ENCODE assay signal across 2 cellular contexts in genomic region chr2:79453918-79454317, GRCh38.
A peak's percentile ranks its signal among the peaks of the same experiment; 100 is the strongest.
TF ChIP-seq lines count a peak whose summit lies in the region.

No MANE protein-coding gene starts in this region.

TF ChIP-seq in HepG2, 621 proteins besides CTCF, POLR2A, EP300 and RAD21:
- TF ChIP-seq MIER2 (CRISPR knock-in tag; IDR thresholded peaks at IDR 0.05) (peak; percentile 93), DMAP1 (CRISPR knock-in tag; IDR thresholded peaks at IDR 0.05) (no peak), ARID3A (IDR thresholded peaks at IDR 0.05; ENCODE audit: low read depth, low read length) (no peak), ZNF446 (CRISPR knock-in tag; IDR thresholded peaks at IDR 0.05) (no peak), SCMH1 (CRISPR knock-in tag; IDR thresholded peaks at IDR 0.05; ENCODE audit: borderline replicate concordance) (no peak), CENPBD1 (CRISPR knock-in tag; IDR thresholded peaks at IDR 0.05; ENCODE audit: borderline replicate concordance, low read depth) (no peak), FOXJ3 (CRISPR knock-in tag; IDR thresholded peaks at IDR 0.05; ENCODE audit: borderline replicate concordance) (no peak), ZNF747 (CRISPR knock-in tag; IDR thresholded peaks at IDR 0.05; ENCODE audit: borderline replicate concordance) (no peak), ZNF580 (CRISPR knock-in tag; IDR thresholded peaks at IDR 0.05; ENCODE audit: borderline replicate concordance, low read depth) (no peak), ZNF670 (CRISPR knock-in tag; IDR thresholded peaks at IDR 0.05; ENCODE audit: borderline replicate concordance) (no peak), ZBTB7A (CRISPR knock-in tag; IDR thresholded peaks at IDR 0.05) (no peak), CEBPG (CRISPR knock-in tag; IDR thresholded peaks at IDR 0.05) (no peak), EHMT2 (IDR thresholded peaks at IDR 0.05; ENCODE audit: borderline replicate concordance, low read depth, low read length) (peak; percentile 79; the same call in 1 of the 2 replicates), REST (IDR thresholded peaks at IDR 0.05; ENCODE audit: borderline replicate concordance in 1 of 2, low read depth in 1 of 2, low read length in 2 of 2) (peak; percentile 52 to 95), ZNF713 (CRISPR knock-in tag; IDR thresholded peaks at IDR 0.05) (no peak), SMARCE1 (IDR thresholded peaks at IDR 0.05; ENCODE audit: borderline replicate concordance) (no peak)

TF ChIP-seq in WTC11, 78 proteins besides CTCF, POLR2A, EP300 and RAD21:
- TF ChIP-seq NR3C1 (CRISPR knock-in tag; conservative IDR thresholded peaks at IDR 0.05; ENCODE audit: low read depth) (no peak), TCF7 (CRISPR knock-in tag; IDR thresholded peaks at IDR 0.05; ENCODE audit: low read depth) (no peak), CBFB (CRISPR knock-in tag; IDR thresholded peaks at IDR 0.05; ENCODE audit: low read depth) (no peak), MAX (CRISPR knock-in tag; IDR thresholded peaks at IDR 0.05) (no peak), STAT6 (CRISPR knock-in tag; conservative IDR thresholded peaks at IDR 0.05; ENCODE audit: low read depth) (no peak), ELF4 (CRISPR knock-in tag; IDR thresholded peaks at IDR 0.05; ENCODE audit: low read depth) (no peak), MXD4 (CRISPR knock-in tag; IDR thresholded peaks at IDR 0.05; ENCODE audit: borderline replicate concordance) (no peak), OVOL2 (CRISPR knock-in tag; IDR thresholded peaks at IDR 0.05; ENCODE audit: borderline replicate concordance) (no peak), ATF3 (CRISPR knock-in tag; conservative IDR thresholded peaks at IDR 0.05) (no peak), FOXK1 (CRISPR knock-in tag; IDR thresholded peaks at IDR 0.05) (no peak), ZNF317 (CRISPR knock-in tag; IDR thresholded peaks at IDR 0.05; ENCODE audit: borderline replicate concordance, low read depth) (no peak)
